In genomic region chr19:18610556-18611326, GRCh38 we compare ENCODE assay signal across 15 cellular contexts. TPM values are rescaled to one million over a fixed set of nuclear protein-coding genes. Genes with fewer than 3 reads are reported as not detected.
DNase-seq lines count a peak whose midpoint lies in the region; ATAC-seq, FAIRE-seq and TF ChIP-seq lines count a peak whose summit lies in the region.
"Had no signal": no experiment of that assay in that cellular context is flagged by ENCODE, and none has a peak within 500 bp of the region (broad histone marks: within the 10 kb centered on the region; RNA-seq: fewer than 3 reads in every experiment).

No MANE protein-coding gene starts in this region.

- no peak for DNase-seq in stimulated activated naive CD8-positive, alpha-beta T cell treated with anti-CD3 and anti-CD28 coated beads, Interleukin-15, amount 100 ng/mL, for 72 hours
- no peak for DNase-seq in stimulated activated naive CD8-positive, alpha-beta T cell treated with anti-CD3 and anti-CD28 coated beads, Interleukin-15, Interleukin-2, amounts not matched to agents 100 U/mL and 50 U/mL, for 24 hours
- no peak for DNase-seq in astrocyte (ENCODE audit: low read depth)
- DNase-seq in islet precursor cell, result peak; percentile 72
- DNase-seq in HFFc6, result no peak
- DNase-seq in middle frontal gyrus (ENCODE audit: extremely low spot score, low spot score), result no peak
- no peak for DNase-seq in GM19239 (ENCODE audit: insufficient read length, low spot score)
- DNase-seq in left colon, result no peak
- DNase-seq: dorsolateral prefrontal cortex; NCI-H1436; NCI-H524; stimulated activated CD8-positive, alpha-beta memory T cell treated with anti-CD3 and anti-CD28 coated beads, Interleukin-4, amount 100 ng/mL, for 48 hours had no signal

- H2AFZ ChIP-seq in astrocyte (ENCODE audit: low read depth, low read length), result no peak overlapping the region

- no peaks in the 10 kb centered on the region for H3K36me3 ChIP-seq in astrocyte (ENCODE audit: insufficient read depth, low read length)
- H3K36me3 ChIP-seq: pancreas had no signal

- no peak overlapping the region for H3K27ac ChIP-seq in astrocyte (ENCODE audit: low read depth, low read length)
- H3K27ac ChIP-seq: pancreas had no signal

- H3K9ac ChIP-seq in astrocyte (ENCODE audit: low read length), result no peak overlapping the region

- H3K9me3 Mint-ChIP-seq in stimulated activated naive CD8-positive, alpha-beta T cell treated with anti-CD3 and anti-CD28 coated beads, Interleukin-15, amount 100 ng/mL, for 72 hours, result no peaks in the 10 kb centered on the region
- H3K9me3 Mint-ChIP-seq in astrocyte (ENCODE audit: unreplicated experiment) (peaks cover 4% of the 10 kb centered on the region), HFFc6 (no peaks in the 10 kb centered on the region)

- peaks cover 62% of the 10 kb centered on the region for H3K27me3 ChIP-seq in astrocyte (ENCODE audit: insufficient read depth, low read length)

- H3K4me1 Mint-ChIP-seq in stimulated activated naive CD8-positive, alpha-beta T cell treated with anti-CD3 and anti-CD28 coated beads, Interleukin-15, amount 100 ng/mL, for 72 hours, result peaks cover 40% of the 10 kb centered on the region
- peaks cover 5% of the 10 kb centered on the region for H3K4me1 Mint-ChIP-seq in astrocyte (ENCODE audit: low read depth, unreplicated experiment)
- peaks cover 4% of the 10 kb centered on the region; the same call in 1 of the 2 replicates for H3K4me1 Mint-ChIP-seq in HFFc6 (ENCODE audit: low read depth)

- no peak overlapping the region for H3K4me3 ChIP-seq in astrocyte (ENCODE audit: insufficient read depth, low read depth, low read length)

- H3K4me2 ChIP-seq in astrocyte (ENCODE audit: low read length), result peak overlapping the region; percentile 14

- H3K4me3 Mint-ChIP-seq in stimulated activated naive CD8-positive, alpha-beta T cell treated with anti-CD3 and anti-CD28 coated beads, Interleukin-15, amount 100 ng/mL, for 72 hours, result peak overlapping the region; percentile 17 to 44
- H3K4me3 Mint-ChIP-seq in astrocyte (ENCODE audit: unreplicated experiment) (peak overlapping the region; percentile 70), HFFc6 (no peak overlapping the region)

- no peaks in the 10 kb centered on the region for H3K79me2 ChIP-seq in astrocyte (ENCODE audit: insufficient read depth, low read length)

- no peak overlapping the region for H3K27ac Mint-ChIP-seq in stimulated activated naive CD8-positive, alpha-beta T cell treated with anti-CD3 and anti-CD28 coated beads, Interleukin-15, amount 100 ng/mL, for 72 hours
- H3K27ac Mint-ChIP-seq in astrocyte (ENCODE audit: unreplicated experiment) (no peak overlapping the region), HFFc6 (no peak overlapping the region)

- no peak for TF ChIP-seq CTCF in astrocyte (IDR thresholded peaks at IDR 0.05; ENCODE audit: insufficient read depth, low read depth, low read length)
- no peak for TF ChIP-seq CTCF in HFFc6 (IDR thresholded peaks at IDR 0.05)

- no peaks in the 10 kb centered on the region for H3K36me3 Mint-ChIP-seq in astrocyte (ENCODE audit: low read depth, unreplicated experiment)
- no peaks in the 10 kb centered on the region for H3K36me3 Mint-ChIP-seq in HFFc6 (ENCODE audit: low read depth)

- no peak for FAIRE-seq in astrocyte (lab: Jason Lieb, UNC)
- FAIRE-seq in GM19239 (lab: Jason Lieb, UNC), result no peak
- FAIRE-seq: pancreas had no signal

- H4K20me1 ChIP-seq in astrocyte (ENCODE audit: insufficient read depth, low read length), result peaks cover 19% of the 10 kb centered on the region

- peaks cover 9% of the 10 kb centered on the region for H3K4me1 ChIP-seq in astrocyte (ENCODE audit: insufficient read depth, low read length)

- H3K9me3 ChIP-seq in astrocyte (ENCODE audit: insufficient read depth, low read depth, low read length), result no peaks in the 10 kb centered on the region
- H3K9me3 ChIP-seq: pancreas had no signal

- peaks cover 90% of the 10 kb centered on the region for H3K27me3 Mint-ChIP-seq in stimulated activated naive CD8-positive, alpha-beta T cell treated with anti-CD3 and anti-CD28 coated beads, Interleukin-15, amount 100 ng/mL, for 72 hours
- H3K27me3 Mint-ChIP-seq in astrocyte (ENCODE audit: low read depth, unreplicated experiment) (peaks cover 59% of the 10 kb centered on the region), HFFc6 (ENCODE audit: insufficient read depth) (peaks cover 56% of the 10 kb centered on the region)

- no peak for ATAC-seq in stimulated activated naive CD8-positive, alpha-beta T cell treated with anti-CD3 and anti-CD28 coated beads, Interleukin-15, amount 100 ng/mL, for 72 hours
- no peak for ATAC-seq in stimulated activated naive CD8-positive, alpha-beta T cell treated with anti-CD3 and anti-CD28 coated beads, Interleukin-15, Interleukin-2, amounts not matched to agents 100 U/mL and 50 U/mL, for 24 hours
- ATAC-seq in left colon, result no peak
- ATAC-seq: Right ventricle myocardium inferior had no signal

- intact Hi-C loops in left colon (cut with DNase I, micrococcal nuclease), result no loop called here

RNA-seq across cellular contexts. Expression of gene TMEM59L, which starts 1.9 kb away (rescaled TPM):
- total RNA-seq in astrocyte, result 5.6 and 8.8 TPM in 2 replicates
- total RNA-seq in HFFc6 (2021; fragmentation: NEBNext Ultra II Directional; extraction: Animal tissue kit (Norgen Biotek cat#: 25700)), result 1 to 10 TPM; 1.7 to 4.3 (median 3.2) TPM
- 1 to 10 TPM in 1 of 2 donors, under 1 TPM in 1; 0.40 to 1.1 TPM for total RNA-seq in left colon

RNA-seq across cellular contexts. Expression of gene CRLF1, which starts 4.1 kb away (rescaled TPM):
- 18.5 and 53.1 TPM in 2 replicates for total RNA-seq in astrocyte
- 1 to 10 TPM; 1.6 to 4.1 (median 2.4) TPM for total RNA-seq in HFFc6 (2021; fragmentation: NEBNext Ultra II Directional; extraction: Animal tissue kit (Norgen Biotek cat#: 25700))
- 1 to 10 TPM; 1.3 to 2.4 TPM for total RNA-seq in left colon
- total RNA-seq: fibroblast of villous mesenchyme had no signal

RNA-seq across cellular contexts. Expression of gene REX1BD, which starts 22.1 kb away (rescaled TPM):
- 47.4 and 54.6 TPM in 2 replicates for total RNA-seq in astrocyte
- 10 to 100 TPM; 50.2 to 73.8 (median 60.8) TPM for total RNA-seq in HFFc6 (2021; fragmentation: NEBNext Ultra II Directional; extraction: Animal tissue kit (Norgen Biotek cat#: 25700))
- total RNA-seq in left colon, result 10 to 100 TPM; 49.2 to 53.4 TPM

RNA-seq across cellular contexts. Expression of gene KLHL26, which starts 26.1 kb away (rescaled TPM):
- total RNA-seq in astrocyte, result 4.4 and 6.0 TPM in 2 replicates
- 1 to 10 TPM; 3.6 to 9.3 (median 7.4) TPM for total RNA-seq in HFFc6 (2021; fragmentation: NEBNext Ultra II Directional; extraction: Animal tissue kit (Norgen Biotek cat#: 25700))
- 10 to 100 TPM in 1 of 2 donors, 1 to 10 TPM in 1; 8.5 to 10.1 TPM for total RNA-seq in left colon

RNA-seq across cellular contexts. Expression of gene UBA52, which starts 39.1 kb away (rescaled TPM):
- 1,213 and 1,287 TPM in 2 replicates for total RNA-seq in astrocyte
- total RNA-seq in HFFc6 (2021; fragmentation: NEBNext Ultra II Directional; extraction: Animal tissue kit (Norgen Biotek cat#: 25700)), result 1,000 to 10,000 TPM; 1,140 to 1,305 (median 1,270) TPM
- total RNA-seq in left colon, result 100 to 1,000 TPM; 798 to 822 TPM
